ENCODE assay signal across 12 cellular contexts in the genomic region with DNA sequence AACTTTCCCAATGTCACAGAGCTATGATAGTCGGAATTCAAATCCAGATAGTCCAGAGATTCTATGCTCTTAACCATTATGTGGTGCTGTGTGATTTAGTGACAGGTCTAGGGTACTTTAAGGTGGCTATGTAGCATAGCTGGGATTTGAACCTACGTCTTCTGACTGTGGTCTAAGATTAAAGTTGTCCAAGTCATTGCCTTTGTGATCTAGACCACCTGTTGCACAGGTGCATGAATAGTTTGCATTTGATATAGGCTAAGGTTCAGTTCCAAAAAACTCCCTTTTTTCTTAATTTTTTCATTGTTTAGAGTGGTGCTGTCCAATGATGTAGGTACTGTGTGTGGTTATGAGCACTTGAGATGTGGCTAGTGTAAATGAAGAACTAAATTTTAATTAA. TPM values are rescaled to one million over a fixed set of nuclear protein-coding genes. Genes with fewer than 3 reads are reported as not detected.
DNase-seq lines count a peak whose midpoint lies in the region; ATAC-seq and TF ChIP-seq lines count a peak whose summit lies in the region.
"Had no signal": no experiment of that assay in that cellular context is flagged by ENCODE, and none has a peak within 500 bp of the region (broad histone marks: within the 10 kb centered on the region; RNA-seq: fewer than 3 reads in every experiment).

No MANE protein-coding gene starts in this region.

- POLR2A ChIA-PET in CD4-positive, alpha-beta memory T cell (lab: Charles Lee; ENCODE audit: partially characterized antibody) = interaction anchor here (6.1 kb wide), 1 partner anchor 50 kb away, joined by 149 read pairs; a partner anchor contains a TSS
- POLR2A ChIA-PET in naive thymus-derived CD8-positive, alpha-beta T cell (lab: Charles Lee) = no interaction called here

- H3K27me3 ChIP-seq in CD4-positive, alpha-beta memory T cell (ENCODE audit: insufficient read depth, low read length) = no peaks in the 10 kb centered on the region
- H3K27me3 ChIP-seq: foreskin keratinocyte had no signal

- no peak for ATAC-seq in activated naive CD8-positive, alpha-beta T cell treated with anti-CD3 and anti-CD28 coated beads, Interleukin-2, amount 50 U/mL, for 24 hours
- no peak for ATAC-seq in naive thymus-derived CD8-positive, alpha-beta T cell
- no peak for ATAC-seq in HG03039 (IDR thresholded peaks at IDR 0.05; ENCODE audit: unreplicated experiment)
- ATAC-seq: foreskin keratinocyte had no signal

- H3K4me3 Mint-ChIP-seq in CD4-positive, alpha-beta memory T cell = peak overlapping the region in 7 of 8 donors; percentile 26 to 97 (median 53)
- peak overlapping the region; percentile 94 for H3K4me3 Mint-ChIP-seq in HFFc6
- peak overlapping the region; percentile 94 for H3K4me3 Mint-ChIP-seq in activated naive CD8-positive, alpha-beta T cell treated with anti-CD3 and anti-CD28 coated beads, Interleukin-2, amount 50 U/mL, for 24 hours
- H3K4me3 Mint-ChIP-seq in naive thymus-derived CD8-positive, alpha-beta T cell = peak overlapping the region; percentile 9 to 97 (median 68)

- CTCF ChIA-PET in CD4-positive, alpha-beta memory T cell (lab: Charles Lee; ENCODE audit: partially characterized antibody) = interaction anchor here (0.9 to 1.2 kb wide), 2 partner anchors 13 to 73 kb away, joined by 3 read pairs; no protein-coding TSS in a partner anchor

- H3K4me3 ChIP-seq in CD4-positive, alpha-beta memory T cell (ENCODE audit: low read length in 2 of 2) = no peak overlapping the region

- H3K9me3 ChIP-seq in CD4-positive, alpha-beta memory T cell (ENCODE audit: control insufficient read depth in 1 of 2, low read length in 2 of 2) = no peaks in the 10 kb centered on the region

- H3K9me3 Mint-ChIP-seq in CD4-positive, alpha-beta memory T cell = peaks cover 0 to 5% (median 0%) of the 10 kb centered on the region in 8 donors
- H3K9me3 Mint-ChIP-seq in HFFc6 = no peaks in the 10 kb centered on the region
- H3K9me3 Mint-ChIP-seq in activated naive CD8-positive, alpha-beta T cell treated with anti-CD3 and anti-CD28 coated beads, Interleukin-2, amount 50 U/mL, for 24 hours = no peaks in the 10 kb centered on the region
- no peaks in the 10 kb centered on the region for H3K9me3 Mint-ChIP-seq in naive thymus-derived CD8-positive, alpha-beta T cell

- peaks cover 20 to 37% of the 10 kb centered on the region in 2 donors for H3K36me3 Mint-ChIP-seq in CD4-positive, alpha-beta memory T cell
- H3K36me3 Mint-ChIP-seq in HFFc6 (ENCODE audit: low read depth) = peaks cover 24% of the 10 kb centered on the region; the same call in 1 of the 2 replicates
- H3K36me3 Mint-ChIP-seq in activated naive CD8-positive, alpha-beta T cell treated with anti-CD3 and anti-CD28 coated beads, Interleukin-2, amount 50 U/mL, for 24 hours (ENCODE audit: low read depth) = peaks cover 13% of the 10 kb centered on the region
- peaks cover 0 to 42% (median 14%) of the 10 kb centered on the region in 3 donors for H3K36me3 Mint-ChIP-seq in naive thymus-derived CD8-positive, alpha-beta T cell

- TF ChIP-seq CTCF in HFFc6 (IDR thresholded peaks at IDR 0.05) = no peak

- H3K27ac Mint-ChIP-seq in CD4-positive, alpha-beta memory T cell = peak overlapping the region in 2 of 7 donors; percentile 11 to 98
- H3K27ac Mint-ChIP-seq in HFFc6 = no peak overlapping the region
- peak overlapping the region; percentile 26 for H3K27ac Mint-ChIP-seq in activated naive CD8-positive, alpha-beta T cell treated with anti-CD3 and anti-CD28 coated beads, Interleukin-2, amount 50 U/mL, for 24 hours
- peak overlapping the region in 7 of 10 donors; percentile 11 to 76 (median 22) for H3K27ac Mint-ChIP-seq in naive thymus-derived CD8-positive, alpha-beta T cell

- no peak overlapping the region for H3K27ac ChIP-seq in CD4-positive, alpha-beta memory T cell (ENCODE audit: low read depth, low read length)
- H3K27ac ChIP-seq: foreskin keratinocyte had no signal

- no peaks in the 10 kb centered on the region for H3K36me3 ChIP-seq in CD4-positive, alpha-beta memory T cell (ENCODE audit: insufficient read depth, low read length)

- no peak for DNase-seq in CD4-positive, alpha-beta memory T cell
- DNase-seq in HFFc6 (no peak), ureter (ENCODE audit: low spot score) (no peak), A172 (ENCODE audit: low spot score) (no peak)
- DNase-seq in activated naive CD8-positive, alpha-beta T cell treated with anti-CD3 and anti-CD28 coated beads, Interleukin-2, amount 50 U/mL, for 24 hours = no peak
- no peak for DNase-seq in naive thymus-derived CD8-positive, alpha-beta T cell
- DNase-seq: activated CD4-positive, alpha-beta T cell treated with anti-CD3 and anti-CD28 coated beads, Interleukin-2, amount 50 U/mL, for 1 hour; foreskin keratinocyte; islet precursor cell; substantia nigra had no signal

- intact Hi-C loops in CD4-positive, alpha-beta memory T cell (cut with micrococcal nuclease) = loop anchor here (5.0 kb wide), 1 partner anchor 218 kb away; a partner anchor contains a TSS

- peaks cover 41 to 75% (median 58%) of the 10 kb centered on the region in 4 donors for H3K4me1 Mint-ChIP-seq in CD4-positive, alpha-beta memory T cell
- peaks cover 47% of the 10 kb centered on the region for H3K4me1 Mint-ChIP-seq in HFFc6 (ENCODE audit: low read depth)
- peaks cover 61% of the 10 kb centered on the region for H3K4me1 Mint-ChIP-seq in activated naive CD8-positive, alpha-beta T cell treated with anti-CD3 and anti-CD28 coated beads, Interleukin-2, amount 50 U/mL, for 24 hours
- H3K4me1 Mint-ChIP-seq in naive thymus-derived CD8-positive, alpha-beta T cell = peaks cover 25 to 78% (median 68%) of the 10 kb centered on the region in 4 donors

- no peaks in the 10 kb centered on the region for H3K27me3 Mint-ChIP-seq in CD4-positive, alpha-beta memory T cell
- peaks cover 3% of the 10 kb centered on the region for H3K27me3 Mint-ChIP-seq in HFFc6 (ENCODE audit: insufficient read depth)
- H3K27me3 Mint-ChIP-seq in activated naive CD8-positive, alpha-beta T cell treated with anti-CD3 and anti-CD28 coated beads, Interleukin-2, amount 50 U/mL, for 24 hours = peaks cover 3% of the 10 kb centered on the region
- H3K27me3 Mint-ChIP-seq in naive thymus-derived CD8-positive, alpha-beta T cell = no peaks in the 10 kb centered on the region

- H3K4me1 ChIP-seq in CD4-positive, alpha-beta memory T cell (ENCODE audit: insufficient read depth, low read length) = peaks cover 46% of the 10 kb centered on the region
- H3K4me1 ChIP-seq: foreskin keratinocyte had no signal

RNA-seq across cellular contexts. Expression of a gene that starts 2.5 kb away (rescaled TPM):
- 100 to 1,000 TPM; 109 to 112 TPM for total RNA-seq in CD4-positive, alpha-beta memory T cell
- 100 to 1,000 TPM; 309 to 503 TPM for polyA plus RNA-seq in CD4-positive, alpha-beta memory T cell
- total RNA-seq in HFFc6 (2021; fragmentation: NEBNext Ultra II Directional; extraction: Animal tissue kit (Norgen Biotek cat#: 25700)) = 10 to 100 TPM; 55.1 to 64.8 (median 59.8) TPM
- 100 to 1,000 TPM; 129 to 150 TPM for total RNA-seq in naive thymus-derived CD8-positive, alpha-beta T cell
- polyA plus RNA-seq in naive thymus-derived CD8-positive, alpha-beta T cell = 100 to 1,000 TPM; 359 to 455 (median 406) TPM
- total RNA-seq in ureter = 75.6 TPM
- 88.1 and 89.9 TPM in 2 replicates for total RNA-seq in A172 (2014; rRNA removed; shearing (Covaris generic))

RNA-seq across cellular contexts. Expression of a gene that starts 38.9 kb away (rescaled TPM):
- total RNA-seq in CD4-positive, alpha-beta memory T cell = not detected
- not detected for polyA plus RNA-seq in CD4-positive, alpha-beta memory T cell
- total RNA-seq in HFFc6 (2021; fragmentation: NEBNext Ultra II Directional; extraction: Animal tissue kit (Norgen Biotek cat#: 25700)) = not detected
- under 1 TPM in 1 of 2 experiments, not detected in 1; 0.34 TPM for total RNA-seq in naive thymus-derived CD8-positive, alpha-beta T cell
- under 1 TPM in 1 of 3 donors, not detected in 2; 0.15 TPM for polyA plus RNA-seq in naive thymus-derived CD8-positive, alpha-beta T cell
- 0.65 TPM for total RNA-seq in ureter
- total RNA-seq in A172 (2014; rRNA removed; shearing (Covaris generic)) = not detected in 2 replicates
- total RNA-seq: foreskin keratinocyte, M059J had no signal
- polyA plus RNA-seq: foreskin keratinocyte had no signal

RNA-seq across cellular contexts. Expression of a gene that starts 45.5 kb away (rescaled TPM):
- total RNA-seq in CD4-positive, alpha-beta memory T cell = 1 to 10 TPM in 1 of 2 experiments, under 1 TPM in 1; 0.93 to 1.1 TPM
- polyA plus RNA-seq in CD4-positive, alpha-beta memory T cell = 1 to 10 TPM in 1 of 2 donors, under 1 TPM in 1; 0.84 to 8.2 TPM
- total RNA-seq in HFFc6 (2021; fragmentation: NEBNext Ultra II Directional; extraction: Animal tissue kit (Norgen Biotek cat#: 25700)) = under 1 TPM in 2 of 6 experiments, not detected in 4; 0.14 to 0.20 TPM
- total RNA-seq in naive thymus-derived CD8-positive, alpha-beta T cell = 1 to 10 TPM; 2.2 to 2.5 TPM
- polyA plus RNA-seq in naive thymus-derived CD8-positive, alpha-beta T cell = under 1 TPM in 2 of 3 donors, not detected in 1; 0.37 to 0.84 TPM
- total RNA-seq in ureter = 12.9 TPM
- not detected in 2 replicates for total RNA-seq in A172 (2014; rRNA removed; shearing (Covaris generic))
- total RNA-seq: M059J had no signal

RNA-seq across cellular contexts. Expression of a gene that starts 50.6 kb away (rescaled TPM):
- 100 to 1,000 TPM; 228 to 255 TPM for total RNA-seq in CD4-positive, alpha-beta memory T cell
- polyA plus RNA-seq in CD4-positive, alpha-beta memory T cell = 100 to 1,000 TPM; 377 to 419 TPM
- 100 to 1,000 TPM; 117 to 179 (median 140) TPM for total RNA-seq in HFFc6 (2021; fragmentation: NEBNext Ultra II Directional; extraction: Animal tissue kit (Norgen Biotek cat#: 25700))
- total RNA-seq in naive thymus-derived CD8-positive, alpha-beta T cell = 100 to 1,000 TPM; 259 to 272 TPM
- 100 to 1,000 TPM; 323 to 351 (median 327) TPM for polyA plus RNA-seq in naive thymus-derived CD8-positive, alpha-beta T cell
- total RNA-seq in ureter = 259 TPM
- total RNA-seq in A172 (2014; rRNA removed; shearing (Covaris generic)) = 333 and 368 TPM in 2 replicates

RNA-seq across cellular contexts. Expression of a gene that starts 50.7 kb away (rescaled TPM):
- 1 to 10 TPM; 1.2 to 1.3 TPM for total RNA-seq in CD4-positive, alpha-beta memory T cell
- under 1 TPM; 0.11 to 0.23 TPM for polyA plus RNA-seq in CD4-positive, alpha-beta memory T cell
- 1 to 10 TPM; 2.8 to 5.3 (median 5.1) TPM for total RNA-seq in HFFc6 (2021; fragmentation: NEBNext Ultra II Directional; extraction: Animal tissue kit (Norgen Biotek cat#: 25700))
- under 1 TPM; 0.75 to 0.88 TPM for total RNA-seq in naive thymus-derived CD8-positive, alpha-beta T cell
- under 1 TPM; 0.03 to 0.32 (median 0.11) TPM for polyA plus RNA-seq in naive thymus-derived CD8-positive, alpha-beta T cell
- total RNA-seq in ureter = 2.4 TPM
- 0.17 and 0.53 TPM in 2 replicates for total RNA-seq in A172 (2014; rRNA removed; shearing (Covaris generic))
